Comparison of ENCODE assay signal across 14 cellular contexts in the genomic region with DNA sequence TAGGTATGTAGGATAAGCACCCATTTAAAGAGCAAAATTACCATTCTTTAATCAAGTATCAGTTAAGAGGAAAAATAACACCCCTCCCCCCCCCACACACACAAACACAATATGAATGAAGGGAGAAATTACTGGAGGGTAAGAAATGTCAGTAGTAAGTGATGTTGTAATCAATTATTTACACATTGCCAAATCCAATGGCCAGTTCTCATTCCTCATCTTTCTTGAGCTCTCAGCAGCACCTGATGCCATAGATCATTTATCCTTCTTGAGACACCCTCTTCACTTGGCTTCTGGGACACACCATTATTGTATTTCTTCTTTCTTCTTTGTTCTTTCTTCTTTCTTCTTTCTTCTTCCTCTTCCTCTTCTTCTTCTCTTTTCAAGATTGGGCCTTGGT. TPM values are rescaled to one million over a fixed set of nuclear protein-coding genes. Genes with fewer than 3 reads are reported as not detected.
DNase-seq lines count a peak whose midpoint lies in the region; ATAC-seq and TF ChIP-seq lines count a peak whose summit lies in the region.
"Had no signal": no experiment of that assay in that cellular context is flagged by ENCODE, and none has a peak within 500 bp of the region (broad histone marks: within the 10 kb centered on the region; RNA-seq: fewer than 3 reads in every experiment).

No MANE protein-coding gene starts in this region.

- H3K27me3 Mint-ChIP-seq in activated CD4-positive, alpha-beta T cell treated with anti-CD3 and anti-CD28 coated beads, Interleukin-2, amount 10 ng/mL, durations not matched to agents 24 days and 14 days: peaks cover 3% of the 10 kb centered on the region
- H3K27me3 Mint-ChIP-seq in naive B cell (peaks cover 0 to 4% (median 0%) of the 10 kb centered on the region in 3 donors), type B pancreatic cell (no peaks in the 10 kb centered on the region)

- peaks cover 10% of the 10 kb centered on the region for H3K4me1 Mint-ChIP-seq in activated CD4-positive, alpha-beta T cell treated with anti-CD3 and anti-CD28 coated beads, Interleukin-2, amount 10 ng/mL, durations not matched to agents 24 days and 14 days
- H3K4me1 Mint-ChIP-seq in naive B cell (peaks cover 18 to 21% (median 21%) of the 10 kb centered on the region in 3 donors), type B pancreatic cell (ENCODE audit: unreplicated experiment) (peaks cover 3% of the 10 kb centered on the region)
- H3K4me1 Mint-ChIP-seq: CD14-positive monocyte had no signal

- H3K4me3 Mint-ChIP-seq in activated CD4-positive, alpha-beta T cell treated with anti-CD3 and anti-CD28 coated beads, Interleukin-2, amount 10 ng/mL, durations not matched to agents 24 days and 14 days: no peak overlapping the region
- H3K4me3 Mint-ChIP-seq in naive B cell (no peak overlapping the region), type B pancreatic cell (no peak overlapping the region)
- H3K4me3 Mint-ChIP-seq: CD14-positive monocyte; CD8-positive, alpha-beta T cell had no signal

- no peak overlapping the region for H3K27ac Mint-ChIP-seq in activated CD4-positive, alpha-beta T cell treated with anti-CD3 and anti-CD28 coated beads, Interleukin-2, amount 10 ng/mL, durations not matched to agents 24 days and 14 days
- peak overlapping the region in 4 of 6 donors; percentile 0 to 81 (median 38) for H3K27ac Mint-ChIP-seq in naive B cell
- peak overlapping the region; percentile 6 for H3K27ac Mint-ChIP-seq in type B pancreatic cell
- H3K27ac Mint-ChIP-seq: CD14-positive monocyte; CD8-positive, alpha-beta T cell had no signal

- H3K4me1 ChIP-seq in gastrocnemius medialis: no peaks in the 10 kb centered on the region

- no peak overlapping the region for H3K4me3 ChIP-seq in gastrocnemius medialis

- H3K36me3 Mint-ChIP-seq in activated CD4-positive, alpha-beta T cell treated with anti-CD3 and anti-CD28 coated beads, Interleukin-2, amount 10 ng/mL, durations not matched to agents 24 days and 14 days (ENCODE audit: low read depth): no peaks in the 10 kb centered on the region
- H3K36me3 Mint-ChIP-seq in naive B cell: peaks cover 0 to 8% of the 10 kb centered on the region in 2 donors
- H3K36me3 Mint-ChIP-seq in type B pancreatic cell: no peaks in the 10 kb centered on the region
- H3K36me3 Mint-ChIP-seq: CD14-positive monocyte; CD8-positive, alpha-beta T cell had no signal

- peak; percentile 21 for DNase-seq in activated CD4-positive, alpha-beta T cell treated with anti-CD3 and anti-CD28 coated beads, Interleukin-2, amount 10 ng/mL, durations not matched to agents 24 days and 14 days
- DNase-seq in activated CD4-positive, alpha-beta T cell treated with anti-CD3 and anti-CD28 coated beads, Interleukin-2, amount 50 U/mL, for 4 hours: no peak
- DNase-seq in iris pigment epithelial cell (ENCODE audit: low read depth) (peak; percentile 14), naive B cell (no peak), type B pancreatic cell (ENCODE audit: extremely low spot score, unreplicated experiment) (no peak), gastrocnemius medialis (no peak), foreskin melanocyte (no peak)
- DNase-seq: CD8-positive, alpha-beta T cell; COR-L47; DND-41; GDM1 had no signal

- no peaks in the 10 kb centered on the region for H3K36me3 ChIP-seq in gastrocnemius medialis

- no peaks in the 10 kb centered on the region for H3K27me3 ChIP-seq in gastrocnemius medialis

- intact Hi-C loops in activated CD4-positive, alpha-beta T cell treated with anti-CD3 and anti-CD28 coated beads, Interleukin-2, amount 10 ng/mL, durations not matched to agents 24 days and 14 days (cut with micrococcal nuclease): no loop called here
- intact Hi-C loops in gastrocnemius medialis (cut with DNase I; ENCODE audit: low total_unique reads): no loop called here

- H3K27ac ChIP-seq in gastrocnemius medialis: no peak overlapping the region
- H3K27ac ChIP-seq: 22Rv1 had no signal

- in situ Hi-C loops in gastrocnemius medialis (cut with MboI; ENCODE audit: low sequenced_read_pairs in 4 of 4): no loop called here

- no peak for TF ChIP-seq POLR2A in gastrocnemius medialis (IDR thresholded peaks at IDR 0.05)

- no peaks in the 10 kb centered on the region for H3K9me3 ChIP-seq in gastrocnemius medialis

- TF ChIP-seq CTCF in type B pancreatic cell (conservative IDR thresholded peaks at IDR 0.05) (no peak), gastrocnemius medialis (IDR thresholded peaks at IDR 0.05 in 4 of 5, conservative IDR thresholded peaks at IDR 0.05 in 1 of 5) (no peak)

- H3K9me3 Mint-ChIP-seq in activated CD4-positive, alpha-beta T cell treated with anti-CD3 and anti-CD28 coated beads, Interleukin-2, amount 10 ng/mL, durations not matched to agents 24 days and 14 days: peaks cover 17% of the 10 kb centered on the region
- H3K9me3 Mint-ChIP-seq in naive B cell (peaks cover 0 to 4% (median 0%) of the 10 kb centered on the region in 7 donors), type B pancreatic cell (peaks cover 5% of the 10 kb centered on the region)
- H3K9me3 Mint-ChIP-seq: CD8-positive, alpha-beta T cell had no signal

- ATAC-seq in naive B cell (ENCODE audit: low read depth in 2 of 2) (no peak), gastrocnemius medialis (no peak), GM21737 (IDR thresholded peaks at IDR 0.05; ENCODE audit: unreplicated experiment) (no peak)
- ATAC-seq: CD8-positive, alpha-beta T cell had no signal

RNA-seq across cellular contexts. Expression of a gene that starts 33.7 kb away (rescaled TPM):
- total RNA-seq in activated CD4-positive, alpha-beta T cell treated with anti-CD3 and anti-CD28 coated beads, Interleukin-2, amount 10 ng/mL, durations not matched to agents 24 days and 14 days: 77.5 and 80.2 TPM in 2 replicates
- polyA plus RNA-seq in naive B cell (ENCODE audit: low read depth in 6 of 6): 100 to 1,000 TPM in 3 of 6 donors, 10 to 100 TPM in 3; 79.8 to 115 (median 101) TPM
- total RNA-seq in type B pancreatic cell (ENCODE audit: low replicate concordance) (73.9 and 146 TPM in 2 replicates), gastrocnemius medialis (10 to 100 TPM in 3 of 4 donors, 1 to 10 TPM in 1; 9.7 to 17.5 (median 13.2) TPM)

Comparison
In these comparisons a context has a peak if more than half of its experiments do, and no peak if none do; other contexts are left out.
1. DNase-seq: peak in activated CD4-positive, alpha-beta T cell treated with anti-CD3 and anti-CD28 coated beads, Interleukin-2, amount 10 ng/mL, durations not matched to agents 24 days and 14 days (single experiment) and iris pigment epithelial cell (single experiment); none in activated CD4-positive, alpha-beta T cell treated with anti-CD3 and anti-CD28 coated beads, Interleukin-2, amount 50 U/mL, for 4 hours (0 of 2), naive B cell (single experiment), type B pancreatic cell (single experiment), gastrocnemius medialis (0 of 2) and foreskin melanocyte (single experiment).